In genomic region chr6:112163295-112164257, GRCh38 we compare ENCODE assay signal across 8 cellular contexts.
A peak's percentile ranks its signal among the peaks of the same experiment; 100 is the strongest.
DNase-seq lines count a peak whose midpoint lies in the region; ATAC-seq and TF ChIP-seq lines count a peak whose summit lies in the region.

No MANE protein-coding gene starts in this region.

- H3K9me3 ChIP-seq in SK-N-SH: no peaks in the 10 kb centered on the region
- no peaks in the 10 kb centered on the region for H3K9me3 ChIP-seq in right cardiac atrium (ENCODE audit: control insufficient read depth, low read length)
- no peaks in the 10 kb centered on the region for H3K9me3 ChIP-seq in smooth muscle cell (replicated peaks; ENCODE audit: low read depth)

- H3K4me3 ChIP-seq in SK-N-SH (ENCODE audit: low read depth in 2 of 2, low read length in 1 of 2) (no peak overlapping the region; a peak in 1 of 4 replicates), right cardiac atrium (ENCODE audit: low read length) (no peak overlapping the region), smooth muscle cell (no peak overlapping the region)

- ATAC-seq in GM21619 (IDR thresholded peaks at IDR 0.05; ENCODE audit: unreplicated experiment) (peak; percentile 98), right cardiac atrium (peak; percentile 64 to 69)

- peak overlapping the region; percentile 34 for H3K4me3 Mint-ChIP-seq in activated naive CD4-positive, alpha-beta T cell treated with anti-CD3 and anti-CD28 coated beads, Interleukin-2, amount 10 ng/mL, durations not matched to agents 7 days and 5 days

- H3K79me2 ChIP-seq in SK-N-SH (ENCODE audit: insufficient read depth): no peaks in the 10 kb centered on the region
- no peaks in the 10 kb centered on the region for H3K79me2 ChIP-seq in smooth muscle cell (ENCODE audit: low read depth)

- no peaks in the 10 kb centered on the region for H4K20me1 ChIP-seq in SK-N-SH (ENCODE audit: insufficient read depth)
- no peaks in the 10 kb centered on the region for H4K20me1 ChIP-seq in smooth muscle cell (ENCODE audit: low read depth)

- peaks cover 0 to 4% of the 10 kb centered on the region in 2 experiments for H3K36me3 ChIP-seq in SK-N-SH (replicated peaks in 1 of 2; ENCODE audit: control insufficient read depth in 1 of 2, insufficient read depth in 2 of 2, low read length in 1 of 2)
- no peaks in the 10 kb centered on the region for H3K36me3 ChIP-seq in smooth muscle cell (ENCODE audit: low read depth)

- H3K27me3 Mint-ChIP-seq in activated naive CD4-positive, alpha-beta T cell treated with anti-CD3 and anti-CD28 coated beads, Interleukin-2, amount 10 ng/mL, durations not matched to agents 7 days and 5 days: peaks cover 37% of the 10 kb centered on the region

- peak overlapping the region; percentile 21 for H3K27ac Mint-ChIP-seq in activated naive CD4-positive, alpha-beta T cell treated with anti-CD3 and anti-CD28 coated beads, Interleukin-2, amount 10 ng/mL, durations not matched to agents 7 days and 5 days

- TF ChIP-seq RAD21 in Ishikawa (IDR thresholded peaks at IDR 0.05; ENCODE audit: low read depth): peak; percentile 91
- TF ChIP-seq RAD21 in SK-N-SH (IDR thresholded peaks at IDR 0.05; ENCODE audit: low read length): peak; percentile 98

- CTCF ChIA-PET in SK-N-SH (lab: Yijun Ruan, JAX): interaction anchor here (0.6 to 4.4 kb wide), 55 partner anchors 9 to 905 kb away, joined by 3 to 42 read pairs (median 4); partner anchors contain the start of genes FAM229B and TUBE1
- CTCF ChIA-PET in activated naive CD4-positive, alpha-beta T cell treated with anti-CD3 and anti-CD28 coated beads, Interleukin-2, amount 10 ng/mL, durations not matched to agents 7 days and 5 days (lab: Charles Lee): interaction anchor here (0.7 to 8.1 kb wide), 37 partner anchors 9 to 905 kb away, joined by 3 to 97 read pairs (median 3); partner anchors contain the start of genes CCN6, FAM229B and TUBE1

- H3K4me1 Mint-ChIP-seq in activated naive CD4-positive, alpha-beta T cell treated with anti-CD3 and anti-CD28 coated beads, Interleukin-2, amount 10 ng/mL, durations not matched to agents 7 days and 5 days: peaks cover 19% of the 10 kb centered on the region

- H2AFZ ChIP-seq in SK-N-SH (ENCODE audit: low read depth) (peak overlapping the region; percentile 78), smooth muscle cell (ENCODE audit: low read depth) (no peak overlapping the region)

- TF ChIP-seq CTCF in SK-N-SH (IDR thresholded peaks at IDR 0.05) (peak; percentile 96), smooth muscle cell (IDR thresholded peaks at IDR 0.05; ENCODE audit: borderline replicate concordance, insufficient read depth, poor library complexity, severe bottlenecking) (peak; percentile 88)

- H3K27me3 ChIP-seq in SK-N-SH (ENCODE audit: insufficient read depth) (no peaks in the 10 kb centered on the region), right cardiac atrium (ENCODE audit: control insufficient read depth, insufficient read depth) (no peaks in the 10 kb centered on the region), smooth muscle cell (ENCODE audit: low read depth) (peaks cover 42% of the 10 kb centered on the region)

- intact Hi-C loops in right cardiac atrium (cut with DNase I): no loop called here

- in situ Hi-C loops in G401 (cut with HindIII; ENCODE audit: low sequenced_read_pairs): no loop called here

- H3K9ac ChIP-seq in SK-N-SH (no peak overlapping the region), smooth muscle cell (ENCODE audit: low read depth) (no peak overlapping the region)

- H3F3A ChIP-seq in SK-N-SH (replicated peaks; ENCODE audit: insufficient read depth) (no peaks in the 10 kb centered on the region), smooth muscle cell (ENCODE audit: low read depth) (no peaks in the 10 kb centered on the region)

- no peaks in the 10 kb centered on the region for H3K36me3 Mint-ChIP-seq in activated naive CD4-positive, alpha-beta T cell treated with anti-CD3 and anti-CD28 coated beads, Interleukin-2, amount 10 ng/mL, durations not matched to agents 7 days and 5 days

- no peaks in the 10 kb centered on the region for H3K9me2 ChIP-seq in SK-N-SH

- H3K4me2 ChIP-seq in SK-N-SH: no peak overlapping the region
- H3K4me2 ChIP-seq in smooth muscle cell: peak overlapping the region; percentile 47

- TF ChIP-seq EP300 in Ishikawa (IDR thresholded peaks at IDR 0.05; ENCODE audit: borderline replicate concordance) (no peak), SK-N-SH (IDR thresholded peaks at IDR 0.05; ENCODE audit: borderline replicate concordance in 1 of 2, low read depth in 1 of 2, low read length in 1 of 2) (no peak)

- POLR2A ChIA-PET in SK-N-SH (lab: Yijun Ruan, JAX): no interaction called here

- H3K4me1 ChIP-seq in SK-N-SH (ENCODE audit: control insufficient read depth in 1 of 2, insufficient read depth in 2 of 2, low read depth in 1 of 2, low read length in 1 of 2) (no peaks in the 10 kb centered on the region), right cardiac atrium (ENCODE audit: control insufficient read depth, insufficient read depth, low read length) (no peaks in the 10 kb centered on the region), smooth muscle cell (ENCODE audit: low read depth) (no peaks in the 10 kb centered on the region)

- H3K27ac ChIP-seq in SK-N-SH (ENCODE audit: low read depth in 2 of 2, low read length in 1 of 2): no peak overlapping the region
- no peak overlapping the region for H3K27ac ChIP-seq in right cardiac atrium (ENCODE audit: low read length)
- no peak overlapping the region for H3K27ac ChIP-seq in smooth muscle cell (ENCODE audit: low read depth)

- DNase-seq in G401 (ENCODE audit: low spot score) (peak; percentile 56), SK-N-SH (peak; percentile 83), right cardiac atrium (peak; percentile 40 to 76 (median 72)), smooth muscle cell (lab: John Stamatoyannopoulos, UW; ENCODE audit: unreplicated experiment) (peak; percentile 24), NCI-H2196 (lab: John Stamatoyannopoulos, UW; ENCODE audit: unreplicated experiment) (no peak)
- peak; percentile 82 for DNase-seq in activated naive CD4-positive, alpha-beta T cell treated with anti-CD3 and anti-CD28 coated beads, Interleukin-2, amount 10 ng/mL, durations not matched to agents 7 days and 5 days

- whole genome bisulfite sequencing in SK-N-SH (ENCODE audit: low lambda C conversion rate): 41% methylated on average over 19 of the region's 21 CpGs
- WGBS in right cardiac atrium: 61% methylated on average over 21 of the region's 21 CpGs
- WGBS in smooth muscle cell (ENCODE audit: low lambda C conversion rate): 34% methylated on average over 21 of the region's 21 CpGs

- H3K9me3 Mint-ChIP-seq in activated naive CD4-positive, alpha-beta T cell treated with anti-CD3 and anti-CD28 coated beads, Interleukin-2, amount 10 ng/mL, durations not matched to agents 7 days and 5 days: no peaks in the 10 kb centered on the region

TF ChIP-seq in Ishikawa, 13 proteins besides CTCF, POLR2A, EP300 and RAD21:
- no peak for TF ChIP-seq CEBPB (IDR thresholded peaks at IDR 0.05)
- TF ChIP-seq MAX (IDR thresholded peaks at IDR 0.05): peak; percentile 40; the same call in 1 of the 2 replicates
- no peak for TF ChIP-seq FOXM1 (IDR thresholded peaks at IDR 0.05; ENCODE audit: borderline replicate concordance, low read depth)
- TF ChIP-seq TEAD4 (IDR thresholded peaks at IDR 0.05): no peak
TF ChIP-seq in Ishikawa: peak in this region for 1.

TF ChIP-seq in SK-N-SH, 30 proteins besides CTCF, POLR2A, EP300 and RAD21 (continues in another document):
- no peak for TF ChIP-seq IRF3 (IDR thresholded peaks at IDR 0.05; ENCODE audit: low read depth, low read length)
- TF ChIP-seq JUND (IDR thresholded peaks at IDR 0.05): no peak
- no peak for TF ChIP-seq EZH2phosphoT487 (IDR thresholded peaks at IDR 0.05; ENCODE audit: borderline replicate concordance, low read depth)
- peak; percentile 97 for TF ChIP-seq SMC3 (IDR thresholded peaks at IDR 0.05; ENCODE audit: low read depth, low read length)
- peak; percentile 49 for TF ChIP-seq CHD2 (IDR thresholded peaks at IDR 0.05; ENCODE audit: low read length, partially characterized antibody)
- TF ChIP-seq GABPA (IDR thresholded peaks at IDR 0.05; ENCODE audit: low read depth): no peak
- 0 out of 2 replicates have a peak, but pooled peaks have one; percentile 27 for TF ChIP-seq REST (IDR thresholded peaks at IDR 0.05; ENCODE audit: low read depth, low read length)
